In the genomic region with DNA sequence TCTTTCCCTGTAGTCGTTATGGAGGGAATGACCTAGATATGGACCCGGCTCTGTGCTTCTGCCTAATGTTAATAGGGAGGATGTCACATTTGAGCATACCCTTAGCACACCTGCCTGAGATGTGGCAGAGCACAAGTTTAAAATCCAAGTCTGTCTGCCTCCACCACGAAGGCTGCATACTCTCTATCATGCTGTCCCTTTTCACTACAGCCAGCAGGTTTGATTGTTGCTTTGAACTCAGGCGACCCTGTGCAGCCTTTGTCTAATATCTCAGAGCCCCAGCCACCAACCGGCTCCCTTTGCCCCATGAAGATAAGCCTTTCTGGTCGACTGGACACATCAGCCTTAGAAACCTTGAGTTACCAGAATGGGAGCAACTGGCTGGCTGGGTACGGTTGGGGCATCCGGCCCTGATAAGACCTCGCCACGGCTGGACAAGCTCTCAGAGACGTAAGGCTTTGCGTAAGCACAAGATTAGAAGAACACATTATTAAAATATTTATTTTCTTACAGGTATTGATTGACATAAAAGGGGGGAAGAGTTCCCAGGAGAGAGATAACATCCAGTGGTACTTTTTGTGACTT, we compare ENCODE assay signal across 1 cellular context.
TF ChIP-seq lines count a peak whose summit lies in the region.

No MANE protein-coding gene starts in this region.

TF ChIP-seq in K562, 482 proteins besides CTCF, POLR2A, EP300 and RAD21 (continued from another document and continues in another):
- TF ChIP-seq, protein P1, sequence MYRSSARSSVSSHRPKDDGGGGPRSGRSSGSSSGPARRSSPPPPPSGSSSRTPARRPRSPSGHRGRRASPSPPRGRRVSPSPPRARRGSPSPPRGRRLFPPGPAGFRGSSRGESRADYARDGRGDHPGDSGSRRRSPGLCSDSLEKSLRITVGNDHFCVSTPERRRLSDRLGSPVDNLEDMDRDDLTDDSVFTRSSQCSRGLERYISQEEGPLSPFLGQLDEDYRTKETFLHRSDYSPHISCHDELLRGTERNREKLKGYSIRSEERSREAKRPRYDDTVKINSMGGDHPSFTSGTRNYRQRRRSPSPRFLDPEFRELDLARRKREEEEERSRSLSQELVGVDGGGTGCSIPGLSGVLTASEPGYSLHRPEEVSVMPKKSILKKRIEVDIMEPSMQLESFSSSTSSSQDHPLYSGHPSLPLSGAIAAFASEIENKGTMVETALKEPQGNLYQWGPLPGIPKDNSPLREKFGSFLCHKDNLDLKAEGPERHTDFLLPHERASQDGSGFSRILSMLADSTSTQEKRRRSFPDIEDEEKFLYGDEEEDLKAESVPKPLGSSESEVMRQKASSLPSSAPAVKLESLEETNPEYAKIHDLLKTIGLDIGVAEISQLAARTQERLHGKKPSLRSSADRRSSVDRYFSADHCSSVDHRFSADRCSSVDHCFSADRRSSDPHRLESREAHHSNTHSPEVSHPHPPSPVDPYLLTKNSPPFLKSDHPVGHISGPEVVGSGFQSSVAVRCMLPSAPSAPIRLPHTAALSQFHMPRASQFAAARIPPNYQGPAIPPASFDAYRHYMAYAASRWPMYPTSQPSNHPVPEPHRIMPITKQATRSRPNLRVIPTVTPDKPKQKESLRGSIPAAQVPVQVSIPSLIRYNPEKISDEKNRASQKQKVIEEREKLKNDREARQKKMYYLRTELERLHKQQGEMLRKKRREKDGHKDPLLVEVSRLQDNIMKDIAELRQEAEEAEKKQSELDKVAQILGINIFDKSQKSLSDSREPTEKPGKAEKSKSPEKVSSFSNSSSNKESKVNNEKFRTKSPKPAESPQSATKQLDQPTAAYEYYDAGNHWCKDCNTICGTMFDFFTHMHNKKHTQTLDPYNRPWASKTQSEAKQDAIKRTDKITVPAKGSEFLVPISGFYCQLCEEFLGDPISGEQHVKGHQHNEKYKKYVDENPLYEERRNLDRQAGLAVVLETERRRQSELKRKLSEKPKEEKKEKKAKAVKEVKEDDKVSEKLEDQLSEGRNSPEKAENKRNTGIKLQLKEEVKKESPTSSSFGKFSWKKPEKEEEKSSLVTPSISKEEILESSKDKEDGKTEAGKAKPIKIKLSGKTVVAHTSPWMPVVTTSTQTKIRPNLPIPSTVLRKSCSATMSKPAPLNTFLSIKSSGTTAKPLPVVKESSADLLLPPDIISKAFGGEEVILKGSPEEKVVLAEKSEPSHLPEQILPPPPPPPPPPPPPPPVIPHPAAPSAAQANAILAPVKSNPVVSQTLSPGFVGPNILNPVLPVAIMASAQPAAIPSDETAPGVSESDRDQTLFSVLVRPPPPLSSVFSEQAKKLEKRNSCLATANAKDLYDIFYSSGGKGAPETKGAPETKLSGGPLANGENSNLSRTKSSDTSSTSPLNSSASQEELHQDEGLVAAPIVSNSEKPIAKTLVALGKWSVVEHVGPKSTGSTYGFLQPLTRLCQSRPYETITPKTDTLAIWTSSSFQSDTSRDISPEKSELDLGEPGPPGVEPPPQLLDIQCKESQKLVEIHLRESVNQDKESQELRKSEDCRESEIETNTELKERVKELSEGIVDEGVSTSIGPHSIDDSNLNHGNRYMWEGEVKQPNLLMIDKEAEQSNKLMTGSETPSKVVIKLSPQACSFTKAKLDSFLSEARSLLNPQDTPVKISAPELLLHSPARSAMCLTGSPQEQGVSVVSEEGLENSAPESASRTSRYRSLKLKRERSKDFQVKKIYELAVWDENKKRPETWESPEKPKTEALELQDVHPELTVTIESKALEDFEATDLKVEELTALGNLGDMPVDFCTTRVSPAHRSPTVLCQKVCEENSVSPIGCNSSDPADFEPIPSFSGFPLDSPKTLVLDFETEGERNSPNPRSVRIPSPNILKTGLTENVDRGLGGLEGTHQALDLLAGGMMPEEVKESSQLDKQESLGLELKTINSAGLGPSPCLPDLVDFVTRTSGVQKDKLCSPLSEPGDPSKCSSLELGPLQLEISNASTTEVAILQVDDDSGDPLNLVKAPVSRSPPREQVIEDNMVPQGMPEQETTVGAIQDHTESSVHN (IDR thresholded peaks at IDR 0.05; ENCODE audit: borderline replicate concordance in 1 of 2, low read depth in 1 of 2) = no peak
- TF ChIP-seq, protein P2, sequence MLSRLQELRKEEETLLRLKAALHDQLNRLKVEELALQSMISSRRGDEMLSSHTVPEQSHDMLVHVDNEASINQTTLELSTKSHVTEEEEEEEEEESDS (CRISPR knock-in tag; IDR thresholded peaks at IDR 0.05) = no peak
- TF ChIP-seq, protein P3, sequence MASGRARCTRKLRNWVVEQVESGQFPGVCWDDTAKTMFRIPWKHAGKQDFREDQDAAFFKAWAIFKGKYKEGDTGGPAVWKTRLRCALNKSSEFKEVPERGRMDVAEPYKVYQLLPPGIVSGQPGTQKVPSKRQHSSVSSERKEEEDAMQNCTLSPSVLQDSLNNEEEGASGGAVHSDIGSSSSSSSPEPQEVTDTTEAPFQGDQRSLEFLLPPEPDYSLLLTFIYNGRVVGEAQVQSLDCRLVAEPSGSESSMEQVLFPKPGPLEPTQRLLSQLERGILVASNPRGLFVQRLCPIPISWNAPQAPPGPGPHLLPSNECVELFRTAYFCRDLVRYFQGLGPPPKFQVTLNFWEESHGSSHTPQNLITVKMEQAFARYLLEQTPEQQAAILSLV (tag; IDR thresholded peaks at IDR 0.05) = no peak
- 0 out of 2 replicates have a peak, but pooled peaks have one; percentile 15 for TF ChIP-seq CBX5 (IDR thresholded peaks at IDR 0.05; ENCODE audit: borderline replicate concordance, low read depth)
- TF ChIP-seq HOXB6 (CRISPR knock-in tag; IDR thresholded peaks at IDR 0.05; ENCODE audit: borderline replicate concordance) = no peak
- TF ChIP-seq, protein P4, sequence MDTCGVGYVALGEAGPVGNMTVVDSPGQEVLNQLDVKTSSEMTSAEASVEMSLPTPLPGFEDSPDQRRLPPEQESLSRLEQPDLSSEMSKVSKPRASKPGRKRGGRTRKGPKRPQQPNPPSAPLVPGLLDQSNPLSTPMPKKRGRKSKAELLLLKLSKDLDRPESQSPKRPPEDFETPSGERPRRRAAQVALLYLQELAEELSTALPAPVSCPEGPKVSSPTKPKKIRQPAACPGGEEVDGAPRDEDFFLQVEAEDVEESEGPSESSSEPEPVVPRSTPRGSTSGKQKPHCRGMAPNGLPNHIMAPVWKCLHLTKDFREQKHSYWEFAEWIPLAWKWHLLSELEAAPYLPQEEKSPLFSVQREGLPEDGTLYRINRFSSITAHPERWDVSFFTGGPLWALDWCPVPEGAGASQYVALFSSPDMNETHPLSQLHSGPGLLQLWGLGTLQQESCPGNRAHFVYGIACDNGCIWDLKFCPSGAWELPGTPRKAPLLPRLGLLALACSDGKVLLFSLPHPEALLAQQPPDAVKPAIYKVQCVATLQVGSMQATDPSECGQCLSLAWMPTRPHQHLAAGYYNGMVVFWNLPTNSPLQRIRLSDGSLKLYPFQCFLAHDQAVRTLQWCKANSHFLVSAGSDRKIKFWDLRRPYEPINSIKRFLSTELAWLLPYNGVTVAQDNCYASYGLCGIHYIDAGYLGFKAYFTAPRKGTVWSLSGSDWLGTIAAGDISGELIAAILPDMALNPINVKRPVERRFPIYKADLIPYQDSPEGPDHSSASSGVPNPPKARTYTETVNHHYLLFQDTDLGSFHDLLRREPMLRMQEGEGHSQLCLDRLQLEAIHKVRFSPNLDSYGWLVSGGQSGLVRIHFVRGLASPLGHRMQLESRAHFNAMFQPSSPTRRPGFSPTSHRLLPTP (IDR thresholded peaks at IDR 0.05; ENCODE audit: borderline replicate concordance, extremely low read depth, insufficient read length) = no peak
- TF ChIP-seq ZNF124 (CRISPR knock-in tag; IDR thresholded peaks at IDR 0.05) = no peak
- TF ChIP-seq ATF2 (CRISPR knock-in tag; IDR thresholded peaks at IDR 0.05) = no peak
- TF ChIP-seq, protein P5, sequence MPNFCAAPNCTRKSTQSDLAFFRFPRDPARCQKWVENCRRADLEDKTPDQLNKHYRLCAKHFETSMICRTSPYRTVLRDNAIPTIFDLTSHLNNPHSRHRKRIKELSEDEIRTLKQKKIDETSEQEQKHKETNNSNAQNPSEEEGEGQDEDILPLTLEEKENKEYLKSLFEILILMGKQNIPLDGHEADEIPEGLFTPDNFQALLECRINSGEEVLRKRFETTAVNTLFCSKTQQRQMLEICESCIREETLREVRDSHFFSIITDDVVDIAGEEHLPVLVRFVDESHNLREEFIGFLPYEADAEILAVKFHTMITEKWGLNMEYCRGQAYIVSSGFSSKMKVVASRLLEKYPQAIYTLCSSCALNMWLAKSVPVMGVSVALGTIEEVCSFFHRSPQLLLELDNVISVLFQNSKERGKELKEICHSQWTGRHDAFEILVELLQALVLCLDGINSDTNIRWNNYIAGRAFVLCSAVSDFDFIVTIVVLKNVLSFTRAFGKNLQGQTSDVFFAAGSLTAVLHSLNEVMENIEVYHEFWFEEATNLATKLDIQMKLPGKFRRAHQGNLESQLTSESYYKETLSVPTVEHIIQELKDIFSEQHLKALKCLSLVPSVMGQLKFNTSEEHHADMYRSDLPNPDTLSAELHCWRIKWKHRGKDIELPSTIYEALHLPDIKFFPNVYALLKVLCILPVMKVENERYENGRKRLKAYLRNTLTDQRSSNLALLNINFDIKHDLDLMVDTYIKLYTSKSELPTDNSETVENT (CRISPR knock-in tag; IDR thresholded peaks at IDR 0.05) = no peak
- TF ChIP-seq ZNF197 (CRISPR knock-in tag; IDR thresholded peaks at IDR 0.05; ENCODE audit: low read depth) = peak; percentile 97
- TF ChIP-seq, protein P6, sequence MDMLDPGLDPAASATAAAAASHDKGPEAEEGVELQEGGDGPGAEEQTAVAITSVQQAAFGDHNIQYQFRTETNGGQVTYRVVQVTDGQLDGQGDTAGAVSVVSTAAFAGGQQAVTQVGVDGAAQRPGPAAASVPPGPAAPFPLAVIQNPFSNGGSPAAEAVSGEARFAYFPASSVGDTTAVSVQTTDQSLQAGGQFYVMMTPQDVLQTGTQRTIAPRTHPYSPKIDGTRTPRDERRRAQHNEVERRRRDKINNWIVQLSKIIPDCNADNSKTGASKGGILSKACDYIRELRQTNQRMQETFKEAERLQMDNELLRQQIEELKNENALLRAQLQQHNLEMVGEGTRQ (CRISPR knock-in tag; IDR thresholded peaks at IDR 0.05) = no peak
- TF ChIP-seq, protein P7, sequence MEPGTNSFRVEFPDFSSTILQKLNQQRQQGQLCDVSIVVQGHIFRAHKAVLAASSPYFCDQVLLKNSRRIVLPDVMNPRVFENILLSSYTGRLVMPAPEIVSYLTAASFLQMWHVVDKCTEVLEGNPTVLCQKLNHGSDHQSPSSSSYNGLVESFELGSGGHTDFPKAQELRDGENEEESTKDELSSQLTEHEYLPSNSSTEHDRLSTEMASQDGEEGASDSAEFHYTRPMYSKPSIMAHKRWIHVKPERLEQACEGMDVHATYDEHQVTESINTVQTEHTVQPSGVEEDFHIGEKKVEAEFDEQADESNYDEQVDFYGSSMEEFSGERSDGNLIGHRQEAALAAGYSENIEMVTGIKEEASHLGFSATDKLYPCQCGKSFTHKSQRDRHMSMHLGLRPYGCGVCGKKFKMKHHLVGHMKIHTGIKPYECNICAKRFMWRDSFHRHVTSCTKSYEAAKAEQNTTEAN (CRISPR knock-in tag; IDR thresholded peaks at IDR 0.05) = no peak
- TF ChIP-seq TOE1 (IDR thresholded peaks at IDR 0.05; ENCODE audit: borderline replicate concordance) = no peak
- no peak for TF ChIP-seq TOE1 (CRISPR knock-in tag; IDR thresholded peaks at IDR 0.05; ENCODE audit: borderline replicate concordance, low read depth)
- TF ChIP-seq ZNF133 (CRISPR knock-in tag; IDR thresholded peaks at IDR 0.05) = no peak
- TF ChIP-seq, protein P8, sequence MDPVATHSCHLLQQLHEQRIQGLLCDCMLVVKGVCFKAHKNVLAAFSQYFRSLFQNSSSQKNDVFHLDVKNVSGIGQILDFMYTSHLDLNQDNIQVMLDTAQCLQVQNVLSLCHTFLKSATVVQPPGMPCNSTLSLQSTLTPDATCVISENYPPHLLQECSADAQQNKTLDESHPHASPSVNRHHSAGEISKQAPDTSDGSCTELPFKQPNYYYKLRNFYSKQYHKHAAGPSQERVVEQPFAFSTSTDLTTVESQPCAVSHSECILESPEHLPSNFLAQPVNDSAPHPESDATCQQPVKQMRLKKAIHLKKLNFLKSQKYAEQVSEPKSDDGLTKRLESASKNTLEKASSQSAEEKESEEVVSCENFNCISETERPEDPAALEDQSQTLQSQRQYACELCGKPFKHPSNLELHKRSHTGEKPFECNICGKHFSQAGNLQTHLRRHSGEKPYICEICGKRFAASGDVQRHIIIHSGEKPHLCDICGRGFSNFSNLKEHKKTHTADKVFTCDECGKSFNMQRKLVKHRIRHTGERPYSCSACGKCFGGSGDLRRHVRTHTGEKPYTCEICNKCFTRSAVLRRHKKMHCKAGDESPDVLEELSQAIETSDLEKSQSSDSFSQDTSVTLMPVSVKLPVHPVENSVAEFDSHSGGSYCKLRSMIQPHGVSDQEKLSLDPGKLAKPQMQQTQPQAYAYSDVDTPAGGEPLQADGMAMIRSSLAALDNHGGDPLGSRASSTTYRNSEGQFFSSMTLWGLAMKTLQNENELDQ (CRISPR knock-in tag; IDR thresholded peaks at IDR 0.05; ENCODE audit: borderline replicate concordance) = no peak
- TF ChIP-seq ZNF766 (CRISPR knock-in tag; conservative IDR thresholded peaks at IDR 0.05) = peak; percentile 96
- no peak for TF ChIP-seq ZNF764 (CRISPR knock-in tag; IDR thresholded peaks at IDR 0.05; ENCODE audit: low read depth)
- no peak for TF ChIP-seq RB1 (IDR thresholded peaks at IDR 0.05; ENCODE audit: low read depth)
- TF ChIP-seq, protein P9, sequence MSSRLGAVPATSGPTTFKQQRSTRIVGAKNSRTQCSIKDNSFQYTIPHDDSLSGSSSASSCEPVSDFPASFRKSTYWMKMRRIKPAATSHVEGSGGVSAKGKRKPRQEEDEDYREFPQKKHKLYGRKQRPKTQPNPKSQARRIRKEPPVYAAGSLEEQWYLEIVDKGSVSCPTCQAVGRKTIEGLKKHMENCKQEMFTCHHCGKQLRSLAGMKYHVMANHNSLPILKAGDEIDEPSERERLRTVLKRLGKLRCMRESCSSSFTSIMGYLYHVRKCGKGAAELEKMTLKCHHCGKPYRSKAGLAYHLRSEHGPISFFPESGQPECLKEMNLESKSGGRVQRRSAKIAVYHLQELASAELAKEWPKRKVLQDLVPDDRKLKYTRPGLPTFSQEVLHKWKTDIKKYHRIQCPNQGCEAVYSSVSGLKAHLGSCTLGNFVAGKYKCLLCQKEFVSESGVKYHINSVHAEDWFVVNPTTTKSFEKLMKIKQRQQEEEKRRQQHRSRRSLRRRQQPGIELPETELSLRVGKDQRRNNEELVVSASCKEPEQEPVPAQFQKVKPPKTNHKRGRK (tag; IDR thresholded peaks at IDR 0.05) = no peak
- TF ChIP-seq ETV5 (CRISPR knock-in tag; IDR thresholded peaks at IDR 0.05; ENCODE audit: low read depth) = peak; percentile 79
- TF ChIP-seq MAFF (IDR thresholded peaks at IDR 0.05; ENCODE audit: low read length) = no peak
- no peak for TF ChIP-seq HEY1 (CRISPR knock-in tag; IDR thresholded peaks at IDR 0.05; ENCODE audit: borderline replicate concordance)
- TF ChIP-seq ZNF79 (CRISPR knock-in tag; IDR thresholded peaks at IDR 0.05; ENCODE audit: low read depth) = no peak
